1 cellular context compared by ENCODE assay signal in the genomic region with DNA sequence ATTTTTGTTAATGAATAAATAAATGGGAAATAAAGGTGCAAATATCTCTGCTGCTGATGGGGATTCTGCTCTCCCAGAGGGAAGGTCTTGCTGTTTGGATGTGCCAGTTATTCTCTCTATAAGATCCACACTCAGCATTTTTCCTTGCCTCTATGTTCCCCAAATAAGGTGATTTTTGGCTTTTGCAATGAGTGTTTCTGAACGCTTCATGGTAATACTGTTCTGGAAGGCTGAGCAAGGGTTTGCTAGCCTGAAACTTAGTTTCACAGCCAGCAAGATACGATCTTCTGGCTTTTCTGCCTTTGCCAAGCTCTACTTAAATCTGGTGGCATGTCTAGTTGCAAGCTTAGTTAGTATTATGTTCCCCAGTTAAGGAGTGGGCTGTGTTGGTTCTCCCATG.
TF ChIP-seq lines count a peak whose summit lies in the region.

No MANE protein-coding gene starts in this region.

TF ChIP-seq in K562, 482 proteins besides CTCF, POLR2A, EP300 and RAD21 (continued from another document):
- TF ChIP-seq, protein P1, sequence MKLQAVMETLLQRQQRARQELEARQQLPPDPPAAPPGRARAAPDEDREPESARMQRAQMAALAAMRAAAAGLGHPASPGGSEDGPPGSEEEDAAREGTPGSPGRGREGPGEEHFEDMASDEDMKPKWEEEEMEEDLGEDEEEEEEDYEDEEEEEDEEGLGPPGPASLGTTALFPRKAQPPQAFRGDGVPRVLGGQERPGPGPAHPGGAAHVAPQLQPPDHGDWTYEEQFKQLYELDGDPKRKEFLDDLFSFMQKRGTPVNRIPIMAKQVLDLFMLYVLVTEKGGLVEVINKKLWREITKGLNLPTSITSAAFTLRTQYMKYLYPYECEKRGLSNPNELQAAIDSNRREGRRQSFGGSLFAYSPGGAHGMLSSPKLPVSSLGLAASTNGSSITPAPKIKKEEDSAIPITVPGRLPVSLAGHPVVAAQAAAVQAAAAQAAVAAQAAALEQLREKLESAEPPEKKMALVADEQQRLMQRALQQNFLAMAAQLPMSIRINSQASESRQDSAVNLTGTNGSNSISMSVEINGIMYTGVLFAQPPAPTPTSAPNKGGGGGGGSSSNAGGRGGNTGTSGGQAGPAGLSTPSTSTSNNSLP (IDR thresholded peaks at IDR 0.05; ENCODE audit: borderline replicate concordance, low read depth, low read length) = no peak
- TF ChIP-seq MYBL2 (IDR thresholded peaks at IDR 0.05; ENCODE audit: low read depth) (no peak), MYBL2 (CRISPR knock-in tag; IDR thresholded peaks at IDR 0.05; ENCODE audit: borderline replicate concordance) (no peak), FUS (optimal IDR thresholded peaks at IDR 0.05; ENCODE audit: low read depth, low read length) (no peak), MEF2D (tag; conservative IDR thresholded peaks at IDR 0.05; ENCODE audit: low read depth) (no peak), MAFG (tag; conservative IDR thresholded peaks at IDR 0.05) (no peak), SOX6 (IDR thresholded peaks at IDR 0.05) (no peak)
- TF ChIP-seq, protein P2, sequence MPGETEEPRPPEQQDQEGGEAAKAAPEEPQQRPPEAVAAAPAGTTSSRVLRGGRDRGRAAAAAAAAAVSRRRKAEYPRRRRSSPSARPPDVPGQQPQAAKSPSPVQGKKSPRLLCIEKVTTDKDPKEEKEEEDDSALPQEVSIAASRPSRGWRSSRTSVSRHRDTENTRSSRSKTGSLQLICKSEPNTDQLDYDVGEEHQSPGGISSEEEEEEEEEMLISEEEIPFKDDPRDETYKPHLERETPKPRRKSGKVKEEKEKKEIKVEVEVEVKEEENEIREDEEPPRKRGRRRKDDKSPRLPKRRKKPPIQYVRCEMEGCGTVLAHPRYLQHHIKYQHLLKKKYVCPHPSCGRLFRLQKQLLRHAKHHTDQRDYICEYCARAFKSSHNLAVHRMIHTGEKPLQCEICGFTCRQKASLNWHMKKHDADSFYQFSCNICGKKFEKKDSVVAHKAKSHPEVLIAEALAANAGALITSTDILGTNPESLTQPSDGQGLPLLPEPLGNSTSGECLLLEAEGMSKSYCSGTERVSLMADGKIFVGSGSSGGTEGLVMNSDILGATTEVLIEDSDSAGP (CRISPR knock-in tag; IDR thresholded peaks at IDR 0.05) = no peak
- TF ChIP-seq, protein P3, sequence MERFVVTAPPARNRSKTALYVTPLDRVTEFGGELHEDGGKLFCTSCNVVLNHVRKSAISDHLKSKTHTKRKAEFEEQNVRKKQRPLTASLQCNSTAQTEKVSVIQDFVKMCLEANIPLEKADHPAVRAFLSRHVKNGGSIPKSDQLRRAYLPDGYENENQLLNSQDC (CRISPR knock-in tag; IDR thresholded peaks at IDR 0.05) = 0 out of 2 replicates have a peak, but pooled peaks have one; percentile 13
